1 cellular context compared by ENCODE assay signal in genomic region chr10:119538632-119539358, GRCh38.
TF ChIP-seq lines count a peak whose summit lies in the region.

No MANE protein-coding gene starts in this region.

TF ChIP-seq in IMR-90, 13 proteins besides CTCF, POLR2A, EP300 and RAD21:
- TF ChIP-seq RFX5 (IDR thresholded peaks at IDR 0.05; ENCODE audit: low read depth, low read length) (no peak), USF2 (IDR thresholded peaks at IDR 0.05; ENCODE audit: low read depth, low read length) (no peak), NFE2L2 (IDR thresholded peaks at IDR 0.05; ENCODE audit: low read depth, low read length) (no peak)
